37 cellular contexts compared by ENCODE assay signal in genomic region chr16:24297375-24297774, GRCh38. TPM values are rescaled to one million over a fixed set of nuclear protein-coding genes. Genes with fewer than 3 reads are reported as not detected.
"Had no signal": no experiment of that assay in that cellular context is flagged by ENCODE, and none has a peak within 500 bp of the region (broad histone marks: within the 10 kb centered on the region; RNA-seq: fewer than 3 reads in every experiment).

No MANE protein-coding gene starts in this region.

- H3K36me3 ChIP-seq: brain microvascular endothelial cell, Peyer's patch, SJSA1 had no signal

- DNase-seq: activated CD4-positive, alpha-beta T cell treated with anti-CD3 and anti-CD28 coated beads, Interleukin-2, amount 10 ng/mL, durations not matched to agents 24 days and 14 days; activated CD4-positive, alpha-beta T cell treated with anti-CD3 and anti-CD28 coated beads, Interleukin-2, amount 50 U/mL, for 4 hours; activated CD8-positive, alpha-beta T cell treated with anti-CD3 and anti-CD28 coated beads for 36 hours; activated effector memory CD4-positive, alpha-beta T cell treated with anti-CD3 and anti-CD28 coated beads, Interleukin-2, amount 50 U/mL, for 16 hours; activated naive CD4-positive, alpha-beta T cell; activated naive CD4-positive, alpha-beta T cell treated with anti-CD3 and anti-CD28 coated beads, Interleukin-2, amount 50 U/mL, for 16 hours; activated naive CD8-positive, alpha-beta T cell treated with anti-CD3 and anti-CD28 coated beads for 36 hours; activated T-cell treated with anti-CD3 and anti-CD28 coated beads, Interleukin-2, amount 50 U/mL, for 1 hour; activated T-cell treated with anti-CD3 and anti-CD28 coated beads, Interleukin-2, amount 50 U/mL, for 72 hours; amniotic stem cell; aorta; brain microvascular endothelial cell; central memory CD4-positive, alpha-beta T cell; KG1; MM.1S; MV-4-11; NCI-H1092; NCI-H146; NCI-H187 treated with DMSO at 0.1 percent for 48 hours; NCI-H2107; NCI-H2171; NCI-H510A; NCI-H526 treated with DMSO at 0.1 percent for 48 hours; NCI-H774; NK-92 treated with Interleukin-12 subunit alpha and Interleukin-12 subunit beta, amount 100 ng/mL, for 24 hours; PC-3; Peyer's patch; RPMI8226; SHP77 treated with DMSO at 0.1 percent for 48 hours; SK-N-SH had no signal

- ATAC-seq: activated CD8-positive, alpha-beta T cell treated with anti-CD3 and anti-CD28 coated beads for 36 hours; activated T-cell treated with anti-CD3 and anti-CD28 coated beads, Interleukin-2, amount 50 U/mL, for 72 hours; activated T-helper 17 cell treated with anti-CD3 and anti-CD28 coated beads, Interleukin-2, amount 50 U/mL, for 72 hours; PC-3 had no signal

- H3K4me3 ChIP-seq: Peyer's patch, SJSA1 had no signal

- H3K4me3 Mint-ChIP-seq: activated CD4-positive, alpha-beta T cell treated with anti-CD3 and anti-CD28 coated beads, Interleukin-2, amount 10 ng/mL, durations not matched to agents 24 days and 14 days; activated CD8-positive, alpha-beta T cell treated with anti-CD3 and anti-CD28 coated beads for 36 hours; activated naive CD8-positive, alpha-beta T cell treated with anti-CD3 and anti-CD28 coated beads for 36 hours; activated T-cell treated with anti-CD3 and anti-CD28 coated beads, Interleukin-2, amount 50 U/mL, for 72 hours; activated T-helper 17 cell treated with anti-CD3 and anti-CD28 coated beads, Interleukin-2, amount 50 U/mL, for 72 hours; T-helper 1 cell treated with Interleukin-12 subunit alpha and Interleukin-12 subunit beta and Interleukin-4 antibody, amounts not matched to agents 30 μg/mL and 1 μg/mL, for 36 hours; T-helper 2 cell treated with Interferon-gamma antibody and Interleukin-4, amounts not matched to agents 5 μg/mL and 100 μg/mL, for 36 hours had no signal

- H3K27ac Mint-ChIP-seq: activated CD4-positive, alpha-beta T cell treated with anti-CD3 and anti-CD28 coated beads, Interleukin-2, amount 10 ng/mL, durations not matched to agents 24 days and 14 days; activated CD8-positive, alpha-beta T cell treated with anti-CD3 and anti-CD28 coated beads for 36 hours; activated naive CD8-positive, alpha-beta T cell treated with anti-CD3 and anti-CD28 coated beads for 36 hours; activated T-cell treated with anti-CD3 and anti-CD28 coated beads, Interleukin-2, amount 50 U/mL, for 72 hours; activated T-helper 17 cell treated with anti-CD3 and anti-CD28 coated beads, Interleukin-2, amount 50 U/mL, for 72 hours; T-helper 1 cell treated with Interleukin-12 subunit alpha and Interleukin-12 subunit beta and Interleukin-4 antibody, amounts not matched to agents 30 μg/mL and 1 μg/mL, for 36 hours; T-helper 2 cell treated with Interferon-gamma antibody and Interleukin-4, amounts not matched to agents 5 μg/mL and 100 μg/mL, for 36 hours had no signal

- H3K9me3 Mint-ChIP-seq: activated CD4-positive, alpha-beta T cell treated with anti-CD3 and anti-CD28 coated beads, Interleukin-2, amount 10 ng/mL, durations not matched to agents 24 days and 14 days; activated CD8-positive, alpha-beta T cell treated with anti-CD3 and anti-CD28 coated beads for 36 hours; activated naive CD8-positive, alpha-beta T cell treated with anti-CD3 and anti-CD28 coated beads for 36 hours; activated T-cell treated with anti-CD3 and anti-CD28 coated beads, Interleukin-2, amount 50 U/mL, for 72 hours; activated T-helper 17 cell treated with anti-CD3 and anti-CD28 coated beads, Interleukin-2, amount 50 U/mL, for 72 hours; T-helper 1 cell treated with Interleukin-12 subunit alpha and Interleukin-12 subunit beta and Interleukin-4 antibody, amounts not matched to agents 30 μg/mL and 1 μg/mL, for 36 hours; T-helper 2 cell treated with Interferon-gamma antibody and Interleukin-4, amounts not matched to agents 5 μg/mL and 100 μg/mL, for 36 hours had no signal

- H3K9ac ChIP-seq: SK-N-SH had no signal

- H3K4me1 ChIP-seq: Peyer's patch, SJSA1 had no signal

- H3K9me3 ChIP-seq: Peyer's patch, SJSA1, SK-N-SH had no signal

- H3K27ac ChIP-seq: brain microvascular endothelial cell, Peyer's patch, SJSA1 had no signal

- H3K9me2 ChIP-seq: SK-N-SH had no signal

- H3K4me2 ChIP-seq: SK-N-SH had no signal

- H3K27me3 ChIP-seq: brain microvascular endothelial cell, Peyer's patch, SJSA1 had no signal

- H3K4me1 Mint-ChIP-seq: activated CD4-positive, alpha-beta T cell treated with anti-CD3 and anti-CD28 coated beads, Interleukin-2, amount 10 ng/mL, durations not matched to agents 24 days and 14 days; activated naive CD8-positive, alpha-beta T cell treated with anti-CD3 and anti-CD28 coated beads for 36 hours; activated T-helper 17 cell treated with anti-CD3 and anti-CD28 coated beads, Interleukin-2, amount 50 U/mL, for 72 hours had no signal

- FAIRE-seq: TTC549 had no signal

- H3K36me3 Mint-ChIP-seq: activated naive CD8-positive, alpha-beta T cell treated with anti-CD3 and anti-CD28 coated beads for 36 hours had no signal

RNA-seq across cellular contexts. Expression of gene CACNG3, which starts 41.2 kb away (rescaled TPM):
- total RNA-seq: activated CD4-positive, alpha-beta T cell treated with anti-CD3 and anti-CD28 coated beads, Interleukin-2, amount 10 ng/mL, durations not matched to agents 24 days and 14 days; activated CD8-positive, alpha-beta memory T cell treated with anti-CD3 and anti-CD28 coated beads for 36 hours; activated CD8-positive, alpha-beta T cell treated with anti-CD3 and anti-CD28 coated beads for 36 hours; activated naive CD8-positive, alpha-beta T cell treated with anti-CD3 and anti-CD28 coated beads for 36 hours; activated T-cell treated with anti-CD3 and anti-CD28 coated beads, Interleukin-2, amount 50 U/mL, for 72 hours; activated T-helper 17 cell treated with anti-CD3 and anti-CD28 coated beads, Interleukin-2, amount 50 U/mL, for 72 hours; aorta; LHCN-M2; PC-3; Peyer's patch; SJSA1 had no signal
- polyA plus RNA-seq: aorta, SK-N-SH had no signal
